ENCODE assay signal across 8 cellular contexts in the genomic region with DNA sequence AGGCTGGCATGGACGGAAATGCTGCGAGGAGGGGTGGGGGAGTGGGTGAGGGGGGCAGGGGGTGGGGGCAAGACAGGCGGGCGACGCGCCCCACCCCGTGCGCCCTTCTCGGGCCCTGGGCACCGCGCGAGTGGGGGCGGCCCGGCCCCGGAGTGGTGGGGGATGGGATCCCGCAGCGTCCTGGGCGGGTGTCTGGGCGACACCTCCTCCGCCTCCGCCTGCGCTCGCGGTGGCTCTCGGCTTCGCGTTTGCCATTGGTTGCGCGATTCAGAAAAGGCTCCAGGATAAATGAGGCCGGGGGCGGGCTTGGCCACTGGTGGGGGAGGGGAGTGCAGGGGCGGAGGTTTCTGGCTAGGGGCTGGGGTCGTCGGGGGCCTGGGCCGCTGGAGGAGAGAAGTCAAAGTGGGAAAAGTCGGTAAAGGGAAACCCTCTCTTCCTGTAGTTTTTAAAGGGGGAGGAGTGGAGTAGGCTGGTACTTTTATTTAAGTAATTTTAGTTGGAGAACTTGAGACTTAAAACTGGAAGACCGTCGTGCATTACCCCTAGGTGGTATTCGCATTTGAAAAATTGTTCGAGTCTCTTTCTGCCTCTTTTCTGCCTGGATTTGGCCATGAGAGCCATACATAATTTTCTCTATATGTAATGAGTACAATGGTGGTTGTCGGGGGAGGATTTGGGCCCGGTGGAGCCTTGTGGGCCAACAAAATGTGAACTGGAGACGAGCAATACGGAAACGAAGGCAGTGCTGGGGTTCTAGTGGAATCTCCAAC. TPM values are rescaled to one million over a fixed set of nuclear protein-coding genes. Genes with fewer than 3 reads are reported as not detected.
A peak's percentile ranks its signal among the peaks of the same experiment; 100 is the strongest.
DNase-seq lines count a peak whose midpoint lies in the region; ATAC-seq, FAIRE-seq and TF ChIP-seq lines count a peak whose summit lies in the region.

No MANE protein-coding gene starts in this region.

- TF ChIP-seq POLR2A in GM12892 (IDR thresholded peaks at IDR 0.05; ENCODE audit: low read depth, low read length) (no peak; the same call in 1 of the 2 replicates), vagina (IDR thresholded peaks at IDR 0.05) (no peak)

- peak; percentile 96 for DNase-seq in A673 (ENCODE audit: low spot score)
- DNase-seq in GM12892 (ENCODE audit: insufficient read length) = peak; percentile 56
- peak; percentile 81 to 97 for DNase-seq in NCI-H526 (lab: John Stamatoyannopoulos, UW)
- peak; percentile 51 for DNase-seq in activated naive CD4-positive, alpha-beta T cell treated with anti-CD3 and anti-CD28 coated beads for 36 hours
- peak in 1 of 2 donors; percentile 74 for DNase-seq in vagina (ENCODE audit: extremely low spot score in 2 of 2)
- DNase-seq in cardiac septum (ENCODE audit: low spot score) = no peak

- POLR2A ChIA-PET in A673 (lab: Charles Lee; ENCODE audit: low non-redundant PET) = no interaction called here

- H3K27ac ChIP-seq in A673 (ENCODE audit: low read depth, low read length, poor library complexity, severe bottlenecking) (peak overlapping the region; percentile 97), iPS-20b (ENCODE audit: low read length) (peak overlapping the region; percentile 85), vagina (no peak overlapping the region)

- no peak overlapping the region for H3K27ac Mint-ChIP-seq in activated naive CD4-positive, alpha-beta T cell treated with anti-CD3 and anti-CD28 coated beads for 36 hours

- peaks cover 10% of the 10 kb centered on the region for H3K4me1 ChIP-seq in A673 (ENCODE audit: insufficient read depth, low read length, poor library complexity, severe bottlenecking)
- H3K4me1 ChIP-seq in iPS-20b (ENCODE audit: insufficient read depth, low read length) = no peaks in the 10 kb centered on the region; the same call in 1 of the 2 replicates
- H3K4me1 ChIP-seq in vagina = peaks cover 49% of the 10 kb centered on the region

- no peaks in the 10 kb centered on the region for H3K36me3 ChIP-seq in A673 (ENCODE audit: insufficient read depth, low read length, poor library complexity, severe bottlenecking)
- peaks cover 11% of the 10 kb centered on the region; the same call in 1 of the 2 replicates for H3K36me3 ChIP-seq in iPS-20b (ENCODE audit: insufficient read depth, low read depth, low read length)
- no peaks in the 10 kb centered on the region for H3K36me3 ChIP-seq in vagina

- peak overlapping the region; percentile 78 for H3K4me3 Mint-ChIP-seq in activated naive CD4-positive, alpha-beta T cell treated with anti-CD3 and anti-CD28 coated beads for 36 hours

- TSS peak; percentile 70 for BruUV-seq in A673 (replicated peaks; lab: Mats Ljungman, UMichigan)

- peak; percentile 86 for FAIRE-seq in GM12892 (lab: Jason Lieb, UNC)

- ATAC-seq in HG03196 (IDR thresholded peaks at IDR 0.05; ENCODE audit: unreplicated experiment) = peak; percentile 28

- TF ChIP-seq CTCF in A673 (conservative IDR thresholded peaks at IDR 0.05; ENCODE audit: low read depth, low read length) (no peak), vagina (IDR thresholded peaks at IDR 0.05) (no peak)

- H3K9me3 Mint-ChIP-seq in activated naive CD4-positive, alpha-beta T cell treated with anti-CD3 and anti-CD28 coated beads for 36 hours = no peaks in the 10 kb centered on the region

- peaks cover 61% of the 10 kb centered on the region for H3K27me3 Mint-ChIP-seq in activated naive CD4-positive, alpha-beta T cell treated with anti-CD3 and anti-CD28 coated beads for 36 hours (ENCODE audit: low read depth)

- H3K9me3 ChIP-seq in A673 (ENCODE audit: low read depth, low read length, poor library complexity, severe bottlenecking) = no peaks in the 10 kb centered on the region
- no peaks in the 10 kb centered on the region for H3K9me3 ChIP-seq in iPS-20b (ENCODE audit: insufficient read depth, low read depth, low read length)
- H3K9me3 ChIP-seq in vagina = no peaks in the 10 kb centered on the region

- H3K4me1 Mint-ChIP-seq in activated naive CD4-positive, alpha-beta T cell treated with anti-CD3 and anti-CD28 coated beads for 36 hours (ENCODE audit: low read depth) = peaks cover 31% of the 10 kb centered on the region

- intact Hi-C loops in A673 (cut with micrococcal nuclease; ENCODE audit: unreplicated experiment) (loop anchor here (2.0 kb wide), 1 partner anchor 60 kb away; the partner anchor contains the start of gene TRA2A), vagina (cut with DNase I) (no loop called here), cardiac septum (cut with DNase I) (loop anchor here (5.0 kb wide), 1 partner anchor 174 kb away; the partner anchor contains the start of gene MALSU1)
- intact Hi-C loops in activated naive CD4-positive, alpha-beta T cell treated with anti-CD3 and anti-CD28 coated beads for 36 hours (cut with micrococcal nuclease) = loop anchor here (5.0 to 10.0 kb wide), 3 partner anchors 126 to 456 kb away; partner anchors contain the start of genes CCDC126, HYCC1 and KLHL7

- no peaks in the 10 kb centered on the region for H3K36me3 Mint-ChIP-seq in activated naive CD4-positive, alpha-beta T cell treated with anti-CD3 and anti-CD28 coated beads for 36 hours (ENCODE audit: low read depth)

- CTCF ChIA-PET in A673 (lab: Charles Lee) = no interaction called here
- CTCF ChIA-PET in activated naive CD4-positive, alpha-beta T cell treated with anti-CD3 and anti-CD28 coated beads for 36 hours (lab: Charles Lee) = no interaction called here

- H3K9ac ChIP-seq in iPS-20b (ENCODE audit: low read depth, low read length) = peak overlapping the region; percentile 95

- H3K27me3 ChIP-seq in A673 (replicated peaks; ENCODE audit: insufficient read depth, low read depth, low read length, poor library complexity) = peaks cover 14% of the 10 kb centered on the region
- H3K27me3 ChIP-seq in iPS-20b (ENCODE audit: insufficient read depth, low read length) = no peaks in the 10 kb centered on the region
- H3K27me3 ChIP-seq in vagina = peaks cover 34% of the 10 kb centered on the region

- H3K4me3 ChIP-seq in A673 (ENCODE audit: low read depth, low read length, poor library complexity, severe bottlenecking) (peak overlapping the region; percentile 91), iPS-20b (ENCODE audit: low read length) (peak overlapping the region; percentile 81), vagina (peak overlapping the region; percentile 10 to 32)

RNA-seq across cellular contexts. Expression of gene IGF2BP3, which starts 1.0 kb away (rescaled TPM):
- total RNA-seq in A673 (2021) (75.3 and 85.4 TPM in 2 replicates), vagina (11.8 TPM), cardiac septum (0.16 TPM)
- 33.7 TPM for polyA plus RNA-seq in GM12892 (2012; ENCODE audit: missing spikeins)
- total RNA-seq in activated naive CD4-positive, alpha-beta T cell treated with anti-CD3 and anti-CD28 coated beads for 36 hours = under 1 TPM; 0.29 to 0.54 TPM

Comparison
In these comparisons a context has a peak if more than half of its experiments do, and no peak if none do; other contexts are left out.
1. H3K4me3 ChIP-seq: peak in every context shown above with its lines; median percentile 91 in A673; 81 in iPS-20b; 21 in vagina.